Comparison of ENCODE assay signal across 1 cellular context in genomic region chr2:109660046-109660860, GRCh38.
TF ChIP-seq lines count a peak whose summit lies in the region.

No MANE protein-coding gene starts in this region.

TF ChIP-seq in K562, 482 proteins besides CTCF, POLR2A, EP300 and RAD21:
- no peak for TF ChIP-seq ZBTB2 (IDR thresholded peaks at IDR 0.05)
- no peak for TF ChIP-seq LCOR (CRISPR knock-in tag; IDR thresholded peaks at IDR 0.05)
- TF ChIP-seq GTF2B (IDR thresholded peaks at IDR 0.05; ENCODE audit: extremely low read depth, insufficient read length): no peak
- TF ChIP-seq BRD4 (IDR thresholded peaks at IDR 0.05): no peak
- TF ChIP-seq POLR3A (IDR thresholded peaks at IDR 0.05; ENCODE audit: borderline replicate concordance, extremely low read depth, insufficient read depth, insufficient read length): no peak
- no peak for TF ChIP-seq SRSF3 (IDR thresholded peaks at IDR 0.05; ENCODE audit: insufficient read depth, low read length)
- TF ChIP-seq PRMT5 (CRISPR knock-in tag; IDR thresholded peaks at IDR 0.05): no peak
- TF ChIP-seq ZNF444 (CRISPR knock-in tag; IDR thresholded peaks at IDR 0.05): no peak
- no peak for TF ChIP-seq CEBPZ (IDR thresholded peaks at IDR 0.05; ENCODE audit: borderline replicate concordance, low read depth, low read length)
- TF ChIP-seq GTF3C2 (IDR thresholded peaks at IDR 0.05; ENCODE audit: borderline replicate concordance, extremely low read depth, insufficient read length): no peak
- TF ChIP-seq FOXO4 (CRISPR knock-in tag; IDR thresholded peaks at IDR 0.05): no peak
- TF ChIP-seq ZNF197 (CRISPR knock-in tag; IDR thresholded peaks at IDR 0.05; ENCODE audit: low read depth): no peak
- TF ChIP-seq HDAC6 (IDR thresholded peaks at IDR 0.05; ENCODE audit: low read depth, low read length): no peak
- TF ChIP-seq CSDE1 (IDR thresholded peaks at IDR 0.05): no peak
- TF ChIP-seq MLLT1 (IDR thresholded peaks at IDR 0.05): no peak
- no peak for TF ChIP-seq RFX7 (CRISPR knock-in tag; IDR thresholded peaks at IDR 0.05)
- no peak for TF ChIP-seq ZNF511 (CRISPR knock-in tag; IDR thresholded peaks at IDR 0.05)
